ENCODE assay signal across 22 cellular contexts in the genomic region with DNA sequence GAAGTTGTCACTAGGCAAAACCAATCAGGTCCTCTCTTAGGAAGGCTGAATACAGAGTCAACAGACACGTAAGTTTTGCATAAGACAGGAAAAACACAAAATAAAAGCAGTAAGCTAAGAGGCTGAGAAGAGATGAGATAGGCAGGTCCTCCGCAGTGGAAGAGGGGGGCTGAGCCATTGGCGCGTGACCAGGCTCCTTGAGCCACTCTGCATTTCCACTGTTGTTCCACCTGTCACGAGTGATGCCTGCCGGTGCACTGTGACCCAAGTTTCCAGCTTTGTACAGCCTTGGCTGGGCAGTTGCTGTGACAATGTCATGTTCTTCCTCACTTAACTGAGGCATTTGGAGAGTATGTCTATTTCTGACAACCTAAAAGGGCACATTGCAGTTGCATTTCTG. TPM values are rescaled to one million over a fixed set of nuclear protein-coding genes. Genes with fewer than 3 reads are reported as not detected.
DNase-seq lines count a peak whose midpoint lies in the region; TF ChIP-seq lines count a peak whose summit lies in the region.
"Had no signal": no experiment of that assay in that cellular context is flagged by ENCODE, and none has a peak within 500 bp of the region (broad histone marks: within the 10 kb centered on the region; RNA-seq: fewer than 3 reads in every experiment).

No MANE protein-coding gene starts in this region.

- no peaks in the 10 kb centered on the region for H3K36me3 ChIP-seq in mammary epithelial cell (ENCODE audit: insufficient read depth, low read length)
- H3K36me3 ChIP-seq in esophagus muscularis mucosa = peaks cover 0 to 12% (median 0%) of the 10 kb centered on the region in 4 donors
- H3K36me3 ChIP-seq: cardiac muscle cell, sigmoid colon had no signal

- CTCF ChIA-PET in MCF 10A (lab: Yijun Ruan, JAX) = no interaction called here
- CTCF ChIA-PET in mammary epithelial cell (lab: Charles Lee; ENCODE audit: low non-redundant PET) = no interaction called here

- dilution Hi-C loops in mammary epithelial cell (cut with HindIII; ENCODE audit: low sequenced_read_pairs) = no loop called here

- H3K27ac ChIP-seq in mammary epithelial cell (ENCODE audit: insufficient read depth, low read depth, low read length) (no peak overlapping the region), esophagus muscularis mucosa (replicated peaks in 1 of 4) (no peak overlapping the region)
- H3K27ac ChIP-seq: cardiac muscle cell, sigmoid colon had no signal

- peaks cover 28% of the 10 kb centered on the region for H3K79me2 ChIP-seq in mammary epithelial cell (ENCODE audit: insufficient read depth, low read length)

- no peak for TF ChIP-seq CTCF in MCF 10A (IDR thresholded peaks at IDR 0.05; ENCODE audit: unreplicated experiment)
- no peak for TF ChIP-seq CTCF in mammary epithelial cell (conservative IDR thresholded peaks at IDR 0.05 in 1 of 2, IDR thresholded peaks at IDR 0.05 in 1 of 2; ENCODE audit: extremely low read depth in 1 of 2, insufficient read depth in 1 of 2, low read depth in 1 of 2, low read length in 2 of 2)
- TF ChIP-seq CTCF in esophagus muscularis mucosa (IDR thresholded peaks at IDR 0.05) = no peak

- no peak overlapping the region for H3K9ac ChIP-seq in mammary epithelial cell (ENCODE audit: insufficient read depth, low read length)

- peaks cover 28% of the 10 kb centered on the region for H3K36me3 Mint-ChIP-seq in MCF 10A (ENCODE audit: insufficient read depth, unreplicated experiment)
- H3K36me3 Mint-ChIP-seq: natural killer cell treated with Interleukin-12 subunit alpha and Interleukin-12 subunit beta and Interleukin-15 and Interleukin-18, amount 100 ng/mL, for 72 hours had no signal

- H3K4me1 ChIP-seq in mammary epithelial cell (ENCODE audit: insufficient read depth, low read length) (peaks cover 5% of the 10 kb centered on the region), esophagus muscularis mucosa (peaks cover 18 to 46% (median 27%) of the 10 kb centered on the region in 4 donors)

- no TSS peak for BruUV-seq in MCF 10A (replicated peaks; lab: Mats Ljungman, UMichigan)
- BruUV-seq in mammary epithelial cell (replicated peaks; lab: Mats Ljungman, UMichigan) = no TSS peak

- TF ChIP-seq EP300 in esophagus muscularis mucosa (IDR thresholded peaks at IDR 0.05) = no peak

- H4K20me1 ChIP-seq in mammary epithelial cell (ENCODE audit: insufficient read depth, low read length) = no peaks in the 10 kb centered on the region

- H3K9me3 Mint-ChIP-seq in MCF 10A (ENCODE audit: unreplicated experiment) = no peaks in the 10 kb centered on the region
- H3K9me3 Mint-ChIP-seq: natural killer cell treated with Interleukin-12 subunit alpha and Interleukin-12 subunit beta and Interleukin-15 and Interleukin-18, amount 100 ng/mL, for 72 hours had no signal

- intact Hi-C loops in MCF 10A (cut with micrococcal nuclease) (no loop called here), mammary epithelial cell (cut with micrococcal nuclease) (no loop called here), esophagus muscularis mucosa (cut with DNase I) (no loop called here)

- POLR2A ChIA-PET in MCF 10A (lab: Yijun Ruan, JAX) = no interaction called here

- H3K27ac Mint-ChIP-seq in MCF 10A (ENCODE audit: low read depth, unreplicated experiment) = peak overlapping the region; percentile 67
- H3K27ac Mint-ChIP-seq: activated naive CD8-positive, alpha-beta T cell; natural killer cell treated with Interleukin-12 subunit alpha and Interleukin-12 subunit beta and Interleukin-15 and Interleukin-18, amount 100 ng/mL, for 72 hours had no signal

- WGBS in mammary epithelial cell (ENCODE audit: low coverage, missing lambda C conversion rate) = 100% methylated on average over 5 of the region's 6 CpGs
- 96% methylated on average over 6 of the region's 6 CpGs for WGBS in esophagus muscularis mucosa

- no peak overlapping the region for H3K4me3 Mint-ChIP-seq in MCF 10A (ENCODE audit: unreplicated experiment)
- H3K4me3 Mint-ChIP-seq: activated naive CD8-positive, alpha-beta T cell; natural killer cell treated with Interleukin-12 subunit alpha and Interleukin-12 subunit beta and Interleukin-15 and Interleukin-18, amount 100 ng/mL, for 72 hours had no signal

- H3K9me3 ChIP-seq in mammary epithelial cell (replicated peaks; ENCODE audit: insufficient read depth, low read length) (no peaks in the 10 kb centered on the region), esophagus muscularis mucosa (no peaks in the 10 kb centered on the region)
- H3K9me3 ChIP-seq: BE2C, sigmoid colon had no signal

- H3K4me2 ChIP-seq in mammary epithelial cell (ENCODE audit: insufficient read depth, low read depth, low read length) = no peak overlapping the region

- H3K4me1 Mint-ChIP-seq in MCF 10A (ENCODE audit: insufficient read depth, unreplicated experiment) = no peaks in the 10 kb centered on the region

- in situ Hi-C loops in mammary epithelial cell (cut with MboI; ENCODE audit: low sequenced_read_pairs in 2 of 2) = no loop called here

- no peak overlapping the region for H2AFZ ChIP-seq in mammary epithelial cell (ENCODE audit: low read depth, low read length)

- H3K27me3 ChIP-seq in mammary epithelial cell (ENCODE audit: insufficient read depth, low read length) (no peaks in the 10 kb centered on the region), esophagus muscularis mucosa (no peaks in the 10 kb centered on the region)
- H3K27me3 ChIP-seq: BE2C, cardiac muscle cell, sigmoid colon had no signal

- DNase-seq in MCF 10A (ENCODE audit: unreplicated experiment) (no peak), mammary epithelial cell (no peak), esophagus muscularis mucosa (ENCODE audit: extremely low spot score) (peak; percentile 57), myocyte (ENCODE audit: low read depth) (peak; percentile 63), LoVo (ENCODE audit: low spot score) (no peak), COLO829 (ENCODE audit: low spot score) (no peak), Ammon's horn (ENCODE audit: low spot score) (no peak), nucleus accumbens (lab: John Stamatoyannopoulos, UW) (no peak)
- DNase-seq: aorta, BE2C, dermis blood vessel endothelial cell, IMR-90, NCI-H1105 treated with DMSO at 0.1 percent for 48 hours, NCI-H2081, NCI-H446, PC-3, SHP77, sigmoid colon, trophoblast cell had no signal

- H3K4me3 ChIP-seq in mammary epithelial cell (replicated peaks in 1 of 3; ENCODE audit: insufficient read depth in 1 of 3, low read depth in 2 of 3, low read length in 3 of 3) (no peak overlapping the region), esophagus muscularis mucosa (no peak overlapping the region)
- H3K4me3 ChIP-seq: cardiac muscle cell, sigmoid colon had no signal

- TF ChIP-seq POLR2A in esophagus muscularis mucosa (IDR thresholded peaks at IDR 0.05; ENCODE audit: low read depth) = no peak

- H3K27me3 Mint-ChIP-seq in MCF 10A (ENCODE audit: insufficient read depth, unreplicated experiment) = no peaks in the 10 kb centered on the region
- H3K27me3 Mint-ChIP-seq: activated naive CD8-positive, alpha-beta T cell; natural killer cell treated with Interleukin-12 subunit alpha and Interleukin-12 subunit beta and Interleukin-15 and Interleukin-18, amount 100 ng/mL, for 72 hours had no signal

RNA-seq across cellular contexts. Expression of gene NUDT3, which starts 58.6 kb away (rescaled TPM):
- total RNA-seq in MCF 10A (2022) (22.4 and 23.6 TPM in 2 replicates), mammary epithelial cell (10 to 100 TPM; 17.9 to 20.2 TPM), esophagus muscularis mucosa (10 to 100 TPM; 37.1 to 57.2 (median 47.4) TPM), myocyte (39.6 and 45.9 TPM in 2 replicates)
- 13.0 TPM for polyA plus RNA-seq in mammary epithelial cell
- polyA minus RNA-seq in mammary epithelial cell = 18.3 TPM
- 8.9 TPM for polyA plus RNA-seq in myocyte (2012)

Comparison
In these comparisons a context has a peak if more than half of its experiments do, and no peak if none do; other contexts are left out.
1. DNase-seq: peak in esophagus muscularis mucosa (single experiment) and myocyte (single experiment); none in MCF 10A (single experiment), mammary epithelial cell (single experiment), LoVo (single experiment), COLO829 (single experiment), Ammon's horn (single experiment) and nucleus accumbens (0 of 56).